ENCODE assay signal across 18 cellular contexts in genomic region chr20:63966944-63967322, GRCh38. TPM values are rescaled to one million over a fixed set of nuclear protein-coding genes. Genes with fewer than 3 reads are reported as not detected.
"Had no signal": no experiment of that assay in that cellular context is flagged by ENCODE, and none has a peak within 500 bp of the region (broad histone marks: within the 10 kb centered on the region; RNA-seq: fewer than 3 reads in every experiment).

No MANE protein-coding gene starts in this region.

- FAIRE-seq: urothelium cell line had no signal

- H3K9me3 ChIP-seq: ascending aorta, gastrocnemius medialis, heart right ventricle, tibial artery had no signal

- H3K27me3 ChIP-seq: ascending aorta, breast epithelium, gastrocnemius medialis, heart right ventricle, tibial artery had no signal

- ATAC-seq: activated CD8-positive, alpha-beta T cell treated with anti-CD3 and anti-CD28 coated beads, Interleukin-2, amount 10 ng/mL, durations not matched to agents 7 days and 5 days; gastrocnemius medialis; left colon; stimulated activated naive B cell treated with anti-CD40 and anti-IgM and Interleukin-4, amounts not matched to agents 10 μg/mL and 1 μg/mL and 100 μg/mL, for 72 hours had no signal

- H3K27ac ChIP-seq: ascending aorta, breast epithelium, gastrocnemius medialis, heart right ventricle, tibial artery had no signal

- H3K4me3 ChIP-seq: ascending aorta, breast epithelium, gastrocnemius medialis, heart right ventricle, tibial artery had no signal

- DNase-seq: activated CD4-positive, alpha-beta T cell treated with anti-CD3 and anti-CD28 coated beads, Interleukin-2, amount 10 ng/mL, durations not matched to agents 24 days and 14 days; activated CD4-positive, CD25-positive, alpha-beta regulatory T cell; activated CD8-positive, alpha-beta memory T cell treated with anti-CD3 and anti-CD28 coated beads, Interleukin-2, amount 50 U/mL, for 4 hours; activated CD8-positive, alpha-beta T cell treated with anti-CD3 and anti-CD28 coated beads, Interleukin-2, amount 10 ng/mL, durations not matched to agents 7 days and 5 days; activated gamma-delta T cell treated with Interleukin-2 at 50 U/mL for 16 hours; dermis blood vessel endothelial cell; erythroblast; naive B cell; occipital lobe; stimulated activated CD4-positive, alpha-beta T cell treated with anti-CD3 and anti-CD28 coated beads, Interleukin-2, amount 100 ng/mL, for 48 hours; stimulated activated naive B cell treated with anti-CD40 and anti-IgM and Interleukin-4, amounts not matched to agents 10 μg/mL and 1 μg/mL and 100 μg/mL, for 72 hours had no signal

RNA-seq across cellular contexts. Expression of gene SAMD10, which starts 12.5 kb away (rescaled TPM):
- total RNA-seq: ascending aorta had no signal
